Comparison of ENCODE assay signal across 1 cellular context in genomic region chr3:40366203-40367162, GRCh38.
TF ChIP-seq lines count a peak whose summit lies in the region.

No MANE protein-coding gene starts in this region.

TF ChIP-seq in H1, 55 proteins besides CTCF, POLR2A, EP300 and RAD21 (continued from another document):
- no peak for TF ChIP-seq CHD2 (IDR thresholded peaks at IDR 0.05; ENCODE audit: low read length)
- no peak for TF ChIP-seq KDM1A (IDR thresholded peaks at IDR 0.05; ENCODE audit: borderline replicate concordance, low read length)
- TF ChIP-seq MAX (IDR thresholded peaks at IDR 0.05), result no peak
